In the genomic region with DNA sequence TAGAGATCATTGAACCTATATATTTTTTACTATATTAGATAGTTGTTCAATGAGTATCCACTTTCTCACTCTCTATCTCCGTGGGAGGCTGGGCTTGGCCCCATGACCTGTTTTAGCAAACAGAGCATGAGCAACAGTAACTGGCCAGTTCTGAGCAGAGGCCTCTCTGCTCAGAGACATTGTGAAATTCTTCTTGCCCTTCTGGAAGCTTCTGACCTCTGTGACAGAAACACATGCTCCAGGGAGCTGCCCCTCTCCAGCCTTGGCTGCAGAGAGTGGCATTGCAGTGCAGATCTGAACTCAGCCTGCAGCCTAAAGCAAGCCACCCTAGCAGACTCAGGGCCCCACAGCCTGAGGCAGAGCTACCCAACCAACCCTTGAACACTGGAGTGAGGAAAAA, we compare ENCODE assay signal across 19 cellular contexts. TPM values are rescaled to one million over a fixed set of nuclear protein-coding genes. Genes with fewer than 3 reads are reported as not detected.
DNase-seq lines count a peak whose midpoint lies in the region; TF ChIP-seq lines count a peak whose summit lies in the region.
"Had no signal": no experiment of that assay in that cellular context is flagged by ENCODE, and none has a peak within 500 bp of the region (broad histone marks: within the 10 kb centered on the region; RNA-seq: fewer than 3 reads in every experiment).

No MANE protein-coding gene starts in this region.

- H3K27me3 ChIP-seq in liver (ENCODE audit: control insufficient read depth in 4 of 4, insufficient read depth in 4 of 4, low read length in 3 of 4), result no peaks in the 10 kb centered on the region
- H3K27me3 ChIP-seq in uterus, result no peaks in the 10 kb centered on the region
- H3K27me3 ChIP-seq: colonic mucosa, foreskin keratinocyte had no signal

- 28% methylated on average over 1 of the region's 1 CpG for WGBS in liver

- TF ChIP-seq POLR2A in uterus (IDR thresholded peaks at IDR 0.05), result no peak

- intact Hi-C loops in uterus (cut with DNase I; ENCODE audit: low total_unique reads), result loop anchor here (10.0 kb wide), 1 partner anchor 148 kb away; no protein-coding TSS in a partner anchor

- peaks cover 2 to 20% (median 16%) of the 10 kb centered on the region in 4 donors for H3K4me1 ChIP-seq in liver (ENCODE audit: control insufficient read depth in 4 of 4, insufficient read depth in 4 of 4, low read length in 3 of 4)
- no peaks in the 10 kb centered on the region for H3K4me1 ChIP-seq in uterus

- no peaks in the 10 kb centered on the region for H3K9me3 ChIP-seq in liver (ENCODE audit: control insufficient read depth in 4 of 4, low read length in 3 of 4)
- H3K9me3 ChIP-seq in uterus, result no peaks in the 10 kb centered on the region
- H3K9me3 ChIP-seq: colonic mucosa, thoracic aorta had no signal

- no peak overlapping the region for H3K9ac ChIP-seq in liver (ENCODE audit: low read depth in 1 of 2, low read length in 2 of 2)

- H3K4me3 ChIP-seq in epithelial cell of proximal tubule (ENCODE audit: low read depth, low read length) (no peak overlapping the region), liver (ENCODE audit: low read depth in 1 of 3, low read length in 3 of 3) (no peak overlapping the region), uterus (no peak overlapping the region)
- H3K4me3 ChIP-seq: colonic mucosa, thoracic aorta had no signal

- no peaks in the 10 kb centered on the region for H3K36me3 ChIP-seq in liver (ENCODE audit: control insufficient read depth in 4 of 4, insufficient read depth in 3 of 4, low read depth in 1 of 4, low read length in 3 of 4)
- no peaks in the 10 kb centered on the region for H3K36me3 ChIP-seq in uterus
- H3K36me3 ChIP-seq: colonic mucosa, thoracic aorta had no signal

- TF ChIP-seq CTCF in epithelial cell of proximal tubule (conservative IDR thresholded peaks at IDR 0.05; ENCODE audit: low read depth, low read length), result peak; percentile 5
- TF ChIP-seq CTCF in liver (IDR thresholded peaks at IDR 0.05; ENCODE audit: low read depth, low read length, missing input control), result peak; percentile 62
- no peak for TF ChIP-seq CTCF in uterus (IDR thresholded peaks at IDR 0.05)

- DNase-seq in MV-4-11 (lab: John Stamatoyannopoulos, UW) (peak; percentile 38), epithelial cell of proximal tubule (ENCODE audit: low read depth) (peak; percentile 39), stromal cell of bone marrow (ENCODE audit: low read depth) (peak; percentile 31), uterus (no peak), NCI-H524 (lab: John Stamatoyannopoulos, UW) (no peak)
- no peak for DNase-seq in activated T-cell treated with anti-CD3 and anti-CD28 coated beads, Interleukin-2, amount 50 U/mL, for 1 hour
- DNase-seq: activated B cell treated with CpG ODN at 0.5 μM for 24 hours; activated CD8-positive, alpha-beta T cell treated with anti-CD3 and anti-CD28 coated beads for 36 hours; activated naive CD4-positive, alpha-beta T cell treated with anti-CD3 and anti-CD28 coated beads for 36 hours; activated T-cell treated with anti-CD3 and anti-CD28 coated beads, Interleukin-2, amount 50 U/mL, for 24 hours; colonic mucosa; endodermal cell; foreskin keratinocyte; NCI-H1436; NCI-H69 had no signal

- H3K27ac ChIP-seq in liver (ENCODE audit: low read depth in 1 of 2, low read length in 2 of 2) (peak overlapping the region; percentile 45 to 61), uterus (no peak overlapping the region)
- H3K27ac ChIP-seq: colonic mucosa, foreskin keratinocyte, thoracic aorta had no signal

- peak; percentile 66 to 75 for TF ChIP-seq RAD21 in liver (IDR thresholded peaks at IDR 0.05)

TF ChIP-seq in liver, 16 proteins besides CTCF, POLR2A, EP300 and RAD21:
- TF ChIP-seq, protein P1, sequence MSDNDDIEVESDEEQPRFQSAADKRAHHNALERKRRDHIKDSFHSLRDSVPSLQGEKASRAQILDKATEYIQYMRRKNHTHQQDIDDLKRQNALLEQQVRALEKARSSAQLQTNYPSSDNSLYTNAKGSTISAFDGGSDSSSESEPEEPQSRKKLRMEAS (IDR thresholded peaks at IDR 0.05), result peak; percentile 99
- TF ChIP-seq RXRA (IDR thresholded peaks at IDR 0.05) (peak; percentile 89 to 93), HNF4A (conservative IDR thresholded peaks at IDR 0.05) (peak; percentile 69 to 74), FOXA1 (IDR thresholded peaks at IDR 0.05) (no peak), GABPA (IDR thresholded peaks at IDR 0.05 in 1 of 2, conservative IDR thresholded peaks at IDR 0.05 in 1 of 2) (no peak), HNF4G (IDR thresholded peaks at IDR 0.05) (peak; percentile 29), YY1 (IDR thresholded peaks at IDR 0.05) (peak; percentile 79), EGR1 (IDR thresholded peaks at IDR 0.05; ENCODE audit: low read depth in 2 of 2) (peak in 1 of 2 donors; percentile 63), SP1 (IDR thresholded peaks at IDR 0.05) (peak; percentile 75), JUND (IDR thresholded peaks at IDR 0.05) (peak; percentile 43 to 72), NR2F2 (IDR thresholded peaks at IDR 0.05) (peak; percentile 90), FOXA2 (IDR thresholded peaks at IDR 0.05) (peak; percentile 49), TAF1 (conservative IDR thresholded peaks at IDR 0.05) (no peak)
- TF ChIP-seq, protein P2, sequence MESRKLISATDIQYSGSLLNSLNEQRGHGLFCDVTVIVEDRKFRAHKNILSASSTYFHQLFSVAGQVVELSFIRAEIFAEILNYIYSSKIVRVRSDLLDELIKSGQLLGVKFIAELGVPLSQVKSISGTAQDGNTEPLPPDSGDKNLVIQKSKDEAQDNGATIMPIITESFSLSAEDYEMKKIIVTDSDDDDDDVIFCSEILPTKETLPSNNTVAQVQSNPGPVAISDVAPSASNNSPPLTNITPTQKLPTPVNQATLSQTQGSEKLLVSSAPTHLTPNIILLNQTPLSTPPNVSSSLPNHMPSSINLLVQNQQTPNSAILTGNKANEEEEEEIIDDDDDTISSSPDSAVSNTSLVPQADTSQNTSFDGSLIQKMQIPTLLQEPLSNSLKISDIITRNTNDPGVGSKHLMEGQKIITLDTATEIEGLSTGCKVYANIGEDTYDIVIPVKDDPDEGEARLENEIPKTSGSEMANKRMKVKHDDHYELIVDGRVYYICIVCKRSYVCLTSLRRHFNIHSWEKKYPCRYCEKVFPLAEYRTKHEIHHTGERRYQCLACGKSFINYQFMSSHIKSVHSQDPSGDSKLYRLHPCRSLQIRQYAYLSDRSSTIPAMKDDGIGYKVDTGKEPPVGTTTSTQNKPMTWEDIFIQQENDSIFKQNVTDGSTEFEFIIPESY (IDR thresholded peaks at IDR 0.05), result peak; percentile 27
- TF ChIP-seq, protein P3, sequence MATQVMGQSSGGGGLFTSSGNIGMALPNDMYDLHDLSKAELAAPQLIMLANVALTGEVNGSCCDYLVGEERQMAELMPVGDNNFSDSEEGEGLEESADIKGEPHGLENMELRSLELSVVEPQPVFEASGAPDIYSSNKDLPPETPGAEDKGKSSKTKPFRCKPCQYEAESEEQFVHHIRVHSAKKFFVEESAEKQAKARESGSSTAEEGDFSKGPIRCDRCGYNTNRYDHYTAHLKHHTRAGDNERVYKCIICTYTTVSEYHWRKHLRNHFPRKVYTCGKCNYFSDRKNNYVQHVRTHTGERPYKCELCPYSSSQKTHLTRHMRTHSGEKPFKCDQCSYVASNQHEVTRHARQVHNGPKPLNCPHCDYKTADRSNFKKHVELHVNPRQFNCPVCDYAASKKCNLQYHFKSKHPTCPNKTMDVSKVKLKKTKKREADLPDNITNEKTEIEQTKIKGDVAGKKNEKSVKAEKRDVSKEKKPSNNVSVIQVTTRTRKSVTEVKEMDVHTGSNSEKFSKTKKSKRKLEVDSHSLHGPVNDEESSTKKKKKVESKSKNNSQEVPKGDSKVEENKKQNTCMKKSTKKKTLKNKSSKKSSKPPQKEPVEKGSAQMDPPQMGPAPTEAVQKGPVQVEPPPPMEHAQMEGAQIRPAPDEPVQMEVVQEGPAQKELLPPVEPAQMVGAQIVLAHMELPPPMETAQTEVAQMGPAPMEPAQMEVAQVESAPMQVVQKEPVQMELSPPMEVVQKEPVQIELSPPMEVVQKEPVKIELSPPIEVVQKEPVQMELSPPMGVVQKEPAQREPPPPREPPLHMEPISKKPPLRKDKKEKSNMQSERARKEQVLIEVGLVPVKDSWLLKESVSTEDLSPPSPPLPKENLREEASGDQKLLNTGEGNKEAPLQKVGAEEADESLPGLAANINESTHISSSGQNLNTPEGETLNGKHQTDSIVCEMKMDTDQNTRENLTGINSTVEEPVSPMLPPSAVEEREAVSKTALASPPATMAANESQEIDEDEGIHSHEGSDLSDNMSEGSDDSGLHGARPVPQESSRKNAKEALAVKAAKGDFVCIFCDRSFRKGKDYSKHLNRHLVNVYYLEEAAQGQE (IDR thresholded peaks at IDR 0.05), result peak; percentile 72
- TF ChIP-seq, protein P4, sequence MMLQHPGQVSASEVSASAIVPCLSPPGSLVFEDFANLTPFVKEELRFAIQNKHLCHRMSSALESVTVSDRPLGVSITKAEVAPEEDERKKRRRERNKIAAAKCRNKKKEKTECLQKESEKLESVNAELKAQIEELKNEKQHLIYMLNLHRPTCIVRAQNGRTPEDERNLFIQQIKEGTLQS (IDR thresholded peaks at IDR 0.05), result peak; percentile 67

RNA-seq across cellular contexts. Expression of a gene that starts 20.5 kb away (rescaled TPM):
- total RNA-seq in epithelial cell of proximal tubule (not detected in 2 replicates), liver (not detected), uterus (not detected)
- polyA plus RNA-seq in liver, result not detected
- total RNA-seq: activated B cell treated with CpG ODN at 0.5 μM for 24 hours; activated CD8-positive, alpha-beta T cell treated with anti-CD3 and anti-CD28 coated beads for 36 hours; activated naive CD4-positive, alpha-beta T cell treated with anti-CD3 and anti-CD28 coated beads for 36 hours; colonic mucosa; endodermal cell; foreskin keratinocyte; OCI-LY7; T-helper 2 cell treated with Interferon-gamma antibody and Interleukin-4, amounts not matched to agents 100 ng/mL and 5 ng/mL, for 36 hours; thoracic aorta had no signal
- polyA plus RNA-seq: foreskin keratinocyte had no signal

Comparison
In these comparisons a context has a peak if more than half of its experiments do, and no peak if none do; other contexts are left out.
1. DNase-seq: peak in MV-4-11 (single experiment), epithelial cell of proximal tubule (single experiment) and stromal cell of bone marrow (single experiment); none in uterus (0 of 2), activated T-cell treated with anti-CD3 and anti-CD28 coated beads, Interleukin-2, amount 50 U/mL, for 1 hour (single experiment) and NCI-H524 (0 of 2).
2. CTCF ChIP-seq: peak in epithelial cell of proximal tubule (single experiment) and liver (single experiment); none in uterus (0 of 4).
3. H3K27ac ChIP-seq: peak in liver (2 of 2); none in uterus (0 of 2).